ENCODE assay signal across 1 cellular context in genomic region chr17:47862621-47863440, GRCh38.
TF ChIP-seq lines count a peak whose summit lies in the region.

No MANE protein-coding gene starts in this region.

TF ChIP-seq in GM12878, 131 proteins besides CTCF, POLR2A, EP300 and RAD21:
- peak; percentile 9; the same call in 1 of the 2 replicates for TF ChIP-seq SPI1 (IDR thresholded peaks at IDR 0.05; ENCODE audit: borderline replicate concordance, insufficient read depth, low read depth, low read length)
- no peak for TF ChIP-seq IKZF1 (conservative IDR thresholded peaks at IDR 0.05)
- no peak for TF ChIP-seq BMI1 (IDR thresholded peaks at IDR 0.05; ENCODE audit: borderline replicate concordance)
- TF ChIP-seq E2F8 (IDR thresholded peaks at IDR 0.05; ENCODE audit: low read depth, partially characterized antibody), result no peak
- TF ChIP-seq GABPA (IDR thresholded peaks at IDR 0.05; ENCODE audit: low read depth), result no peak
- no peak for TF ChIP-seq PAX5 (IDR thresholded peaks at IDR 0.05; ENCODE audit: borderline replicate concordance, low read depth, low read length)
